ENCODE assay signal across 9 cellular contexts in genomic region chr2:101111917-101112771, GRCh38. TPM values are rescaled to one million over a fixed set of nuclear protein-coding genes. Genes with fewer than 3 reads are reported as not detected.
A peak's percentile ranks its signal among the peaks of the same experiment; 100 is the strongest.
DNase-seq lines count a peak whose midpoint lies in the region; ATAC-seq and TF ChIP-seq lines count a peak whose summit lies in the region.
"Had no signal": no experiment of that assay in that cellular context is flagged by ENCODE, and none has a peak within 500 bp of the region (broad histone marks: within the 10 kb centered on the region; RNA-seq: fewer than 3 reads in every experiment).

No MANE protein-coding gene starts in this region.

- H3K4me1 Mint-ChIP-seq in GM23338 (peaks cover 78% of the 10 kb centered on the region), Caco-2 (ENCODE audit: low read depth, unreplicated experiment) (peaks cover 33% of the 10 kb centered on the region)

- POLR2A ChIA-PET in Caco-2 (lab: Charles Lee), result no interaction called here

- CTCF ChIA-PET in Caco-2 (lab: Charles Lee), result no interaction called here

- peaks cover 4% of the 10 kb centered on the region; the same call in 1 of the 3 replicates for H3K36me3 Mint-ChIP-seq in GM23338 (ENCODE audit: low read depth)
- no peaks in the 10 kb centered on the region for H3K36me3 Mint-ChIP-seq in Caco-2 (ENCODE audit: insufficient read depth, unreplicated experiment)

- intact Hi-C loops in Caco-2 (cut with micrococcal nuclease; ENCODE audit: unreplicated experiment), result loop anchor here (2.0 kb wide), 1 partner anchor 39 kb away; the partner anchor contains the start of gene TBC1D8

- DNase-seq in GM23338 (ENCODE audit: low spot score) (no peak), astrocyte of the spinal cord (ENCODE audit: low read depth, low spot score) (peak; percentile 71), right atrium auricular region (ENCODE audit: low spot score) (no peak), Caco-2 (no peak), medulla oblongata (ENCODE audit: extremely low spot score) (no peak)
- DNase-seq: NCI-H774 had no signal

- in situ Hi-C loops in astrocyte of the spinal cord (cut with HindIII; ENCODE audit: low sequenced_read_pairs), result no loop called here

- 0 out of 2 replicates have a peak, but pooled peaks cover 7% of the 10 kb centered on the region for H3F3A ChIP-seq in GM23338 (replicated peaks; ENCODE audit: low read depth)

- H3K27ac Mint-ChIP-seq in GM23338 (peak overlapping the region; percentile 89), Caco-2 (ENCODE audit: unreplicated experiment) (no peak overlapping the region)

- H2AFZ ChIP-seq in GM23338, result no peak overlapping the region

- H3K9me3 ChIP-seq in right atrium auricular region, result no peaks in the 10 kb centered on the region
- no peaks in the 10 kb centered on the region for H3K9me3 ChIP-seq in Caco-2

- H3K4me3 ChIP-seq in GM23338 (no peak overlapping the region; the same call in 1 of the 2 replicates), astrocyte of the spinal cord (ENCODE audit: low read depth, low read length) (no peak overlapping the region), right atrium auricular region (no peak overlapping the region), skin epidermis (no peak overlapping the region), Caco-2 (ENCODE audit: low read depth, low read length) (no peak overlapping the region)

- ATAC-seq in GM23338 (no peak), HG02623 (IDR thresholded peaks at IDR 0.05; ENCODE audit: unreplicated experiment) (no peak), HG03097 (IDR thresholded peaks at IDR 0.05; ENCODE audit: low FRiP score, unreplicated experiment) (no peak)

- H3K9me3 Mint-ChIP-seq in GM23338, result no peaks in the 10 kb centered on the region
- no peaks in the 10 kb centered on the region for H3K9me3 Mint-ChIP-seq in Caco-2 (ENCODE audit: unreplicated experiment)

- H3K79me2 ChIP-seq in GM23338 (replicated peaks; ENCODE audit: insufficient read depth), result peaks cover 79% of the 10 kb centered on the region

- H3K27me3 Mint-ChIP-seq in GM23338 (ENCODE audit: insufficient read depth, low read depth, poor library complexity) (peaks cover 6% of the 10 kb centered on the region), Caco-2 (ENCODE audit: insufficient read depth, unreplicated experiment) (no peaks in the 10 kb centered on the region)

- no peaks in the 10 kb centered on the region for H3K9me2 ChIP-seq in GM23338 (ENCODE audit: insufficient read depth)

- TF ChIP-seq CTCF in GM23338 (conservative IDR thresholded peaks at IDR 0.05; ENCODE audit: low read depth in 2 of 2) (no peak), astrocyte of the spinal cord (IDR thresholded peaks at IDR 0.05; ENCODE audit: low read depth, low read length) (no peak), right atrium auricular region (IDR thresholded peaks at IDR 0.05) (no peak), Caco-2 (IDR thresholded peaks at IDR 0.05; ENCODE audit: insufficient read depth in 1 of 2, low read depth in 1 of 2, low read length in 1 of 2, severe bottlenecking in 1 of 2, unreplicated experiment in 1 of 2) (no peak)

- H3K27ac ChIP-seq in GM23338 (ENCODE audit: low read depth) (peak overlapping the region; percentile 97; the same call in 1 of the 2 replicates), right atrium auricular region (peak overlapping the region; percentile 89 to 98), skin epidermis (peak overlapping the region in 14 of 21 experiments; percentile 7 to 75 (median 40))

- BruUV-seq in Caco-2 (replicated peaks; lab: Mats Ljungman, UMichigan), result no TSS peak

- no peak overlapping the region for H3K4me3 Mint-ChIP-seq in GM23338
- H3K4me3 Mint-ChIP-seq in Caco-2 (ENCODE audit: unreplicated experiment), result no peak overlapping the region

- H3K36me3 ChIP-seq in GM23338 (ENCODE audit: insufficient read depth) (no peaks in the 10 kb centered on the region), right atrium auricular region (no peaks in the 10 kb centered on the region), Caco-2 (ENCODE audit: control insufficient read depth, insufficient read depth, low read length) (no peaks in the 10 kb centered on the region; the same call in 1 of the 2 replicates)

- H3K4me1 ChIP-seq in GM23338 (ENCODE audit: insufficient read depth) (peaks cover 76% of the 10 kb centered on the region), right atrium auricular region (peaks cover 0 to 97% of the 10 kb centered on the region in 2 donors), Caco-2 (peaks cover 20% of the 10 kb centered on the region)

- H3K27me3 ChIP-seq in GM23338 (ENCODE audit: insufficient read depth) (no peaks in the 10 kb centered on the region), right atrium auricular region (no peaks in the 10 kb centered on the region), Caco-2 (replicated peaks; ENCODE audit: control insufficient read depth, insufficient read depth, low read length) (no peaks in the 10 kb centered on the region)

- H3K4me2 ChIP-seq in GM23338, result peak overlapping the region; percentile 70

- peaks cover 2% of the 10 kb centered on the region; the same call in 1 of the 2 replicates for H4K20me1 ChIP-seq in GM23338 (replicated peaks; ENCODE audit: insufficient read depth)

TF ChIP-seq in GM23338, 12 proteins besides CTCF, POLR2A, EP300 and RAD21 (continues in another document):
- TF ChIP-seq REST (IDR thresholded peaks at IDR 0.05; ENCODE audit: unreplicated experiment), result no peak
- no peak for TF ChIP-seq ZNF114 (CRISPR knock-in tag; IDR thresholded peaks at IDR 0.05)
- TF ChIP-seq NANOG (IDR thresholded peaks at IDR 0.05; ENCODE audit: borderline replicate concordance), result no peak
- no peak for TF ChIP-seq ETS1 (IDR thresholded peaks at IDR 0.05)
- no peak for TF ChIP-seq EZH2 (IDR thresholded peaks at IDR 0.05; ENCODE audit: low read depth, unreplicated experiment)

RNA-seq across cellular contexts. Expression of gene TBC1D8, which starts 39.0 kb away (rescaled TPM):
- total RNA-seq in GM23338 (2014; rRNA removed; shearing (Covaris generic)), result 36.9 and 39.5 TPM in 2 replicates
- polyA plus RNA-seq in GM23338 (2016; fragmentation: Nextera tagmentation; extraction: Ambion mirVana), result 15.5 and 18.0 TPM in 2 replicates
- total RNA-seq in right atrium auricular region (10 to 100 TPM; 42.3 to 50.3 TPM), Caco-2 (2022) (29.3 and 29.5 TPM in 2 replicates)

Comparison
In these comparisons a context has a peak if more than half of its experiments do, and no peak if none do; other contexts are left out.
1. H3K27ac ChIP-seq: peak in every context shown above with its lines; median percentile 97 in GM23338; 94 in right atrium auricular region; 40 in skin epidermis.